Comparison of ENCODE assay signal across 10 cellular contexts in the genomic region with DNA sequence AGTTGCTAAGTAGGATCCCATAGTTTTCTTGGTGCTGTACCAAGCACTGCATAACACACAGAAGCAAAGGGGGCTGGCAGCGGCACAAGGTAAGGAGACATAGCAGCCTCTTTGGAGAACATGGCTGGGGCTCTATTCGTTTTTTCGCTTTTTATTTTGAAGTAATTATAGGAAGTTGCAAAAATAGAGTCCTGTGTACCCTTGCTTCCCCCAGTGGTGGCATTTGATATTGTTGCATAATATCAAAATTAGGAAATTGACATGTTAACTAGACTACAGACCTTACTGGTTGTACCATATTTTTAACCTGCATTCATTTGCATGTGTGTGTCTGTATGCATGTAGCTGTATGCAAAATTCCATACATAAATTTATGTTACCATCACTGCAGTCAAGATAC. TPM values are rescaled to one million over a fixed set of nuclear protein-coding genes. Genes with fewer than 3 reads are reported as not detected.
DNase-seq lines count a peak whose midpoint lies in the region; ATAC-seq and TF ChIP-seq lines count a peak whose summit lies in the region.
"Had no signal": no experiment of that assay in that cellular context is flagged by ENCODE, and none has a peak within 500 bp of the region (broad histone marks: within the 10 kb centered on the region; RNA-seq: fewer than 3 reads in every experiment).

No MANE protein-coding gene starts in this region.

- no peak overlapping the region for H3K27ac Mint-ChIP-seq in nephron
- H3K27ac Mint-ChIP-seq: activated naive CD4-positive, alpha-beta T cell treated with anti-CD3 and anti-CD28 coated beads, Interleukin-2, amount 50 U/mL, for 24 hours had no signal

- peaks cover 1% of the 10 kb centered on the region for H3K4me1 ChIP-seq in adipocyte (ENCODE audit: control insufficient read depth, insufficient read depth, low read length)

- DNase-seq in GM12865 (ENCODE audit: low read depth) = peak; percentile 43
- peak; percentile 18 for DNase-seq in adipocyte (ENCODE audit: low read depth)
- DNase-seq in GM13976 (ENCODE audit: low spot score) = no peak
- no peak for DNase-seq in mesenteric fat pad (ENCODE audit: low spot score)
- DNase-seq: T-helper 1 cell had no signal

- no peaks in the 10 kb centered on the region for H3K36me3 ChIP-seq in adipocyte (ENCODE audit: control insufficient read depth, insufficient read depth, low read length, severe bottlenecking)

- peaks cover 3% of the 10 kb centered on the region for H3K9me3 Mint-ChIP-seq in nephron
- H3K9me3 Mint-ChIP-seq: activated naive CD4-positive, alpha-beta T cell treated with anti-CD3 and anti-CD28 coated beads, Interleukin-2, amount 50 U/mL, for 24 hours had no signal

- in situ Hi-C loops in GM13976 (cut with MboI; ENCODE audit: low sequenced_read_pairs, unreplicated experiment) = no loop called here

- TF ChIP-seq CTCF in GM12865 (IDR thresholded peaks at IDR 0.05; ENCODE audit: insufficient read depth, low read depth, low read length, missing control alignments) = peak; percentile 36
- peak; percentile 18 to 24 (median 18) for TF ChIP-seq CTCF in nephron (IDR thresholded peaks at IDR 0.05; ENCODE audit: unreplicated experiment in 3 of 3)
- no peak for TF ChIP-seq CTCF in GM13976 (IDR thresholded peaks at IDR 0.05; ENCODE audit: borderline replicate concordance, control extremely low read depth, extremely low read depth, insufficient read depth, missing control alignments)

- ATAC-seq in HG03354 (IDR thresholded peaks at IDR 0.05; ENCODE audit: poor library complexity, severe bottlenecking, unreplicated experiment) (peak; percentile 64), HG03045 (IDR thresholded peaks at IDR 0.05; ENCODE audit: unreplicated experiment) (no peak), GM18858 (IDR thresholded peaks at IDR 0.05; ENCODE audit: unreplicated experiment) (no peak)

- no peaks in the 10 kb centered on the region for H3K27me3 Mint-ChIP-seq in nephron (ENCODE audit: low read depth)
- H3K27me3 Mint-ChIP-seq: activated naive CD4-positive, alpha-beta T cell treated with anti-CD3 and anti-CD28 coated beads, Interleukin-2, amount 50 U/mL, for 24 hours had no signal

- H3K36me3 Mint-ChIP-seq in nephron (ENCODE audit: low read depth) = no peaks in the 10 kb centered on the region
- H3K36me3 Mint-ChIP-seq: activated naive CD4-positive, alpha-beta T cell treated with anti-CD3 and anti-CD28 coated beads, Interleukin-2, amount 50 U/mL, for 24 hours had no signal

- H3K9me3 ChIP-seq in adipocyte (ENCODE audit: control insufficient read depth, low read length) = peaks cover 3% of the 10 kb centered on the region

- no peak overlapping the region for H3K4me3 Mint-ChIP-seq in nephron
- H3K4me3 Mint-ChIP-seq: activated naive CD4-positive, alpha-beta T cell treated with anti-CD3 and anti-CD28 coated beads, Interleukin-2, amount 50 U/mL, for 24 hours had no signal

- H3K4me1 Mint-ChIP-seq in nephron = no peaks in the 10 kb centered on the region

- H3K4me3 ChIP-seq in GM12865 (ENCODE audit: low read depth, low read length) = no peak overlapping the region
- no peak overlapping the region for H3K4me3 ChIP-seq in adipocyte (ENCODE audit: low read length)

- no peaks in the 10 kb centered on the region for H3K27me3 ChIP-seq in adipocyte (replicated peaks; ENCODE audit: control insufficient read depth, insufficient read depth, low read length)

- H3K9ac ChIP-seq in adipocyte (ENCODE audit: low read length) = no peak overlapping the region

RNA-seq across cellular contexts. Expression of a gene that starts 6.6 kb away (rescaled TPM):
- 108 TPM for total RNA-seq in mesenteric fat pad

Comparison
In these comparisons a context has a peak if more than half of its experiments do, and no peak if none do; other contexts are left out.
1. DNase-seq: peak in GM12865 (single experiment) and adipocyte (single experiment); none in GM13976 (single experiment) and mesenteric fat pad (single experiment).